Comparison of ENCODE assay signal across 3 cellular contexts in the genomic region with DNA sequence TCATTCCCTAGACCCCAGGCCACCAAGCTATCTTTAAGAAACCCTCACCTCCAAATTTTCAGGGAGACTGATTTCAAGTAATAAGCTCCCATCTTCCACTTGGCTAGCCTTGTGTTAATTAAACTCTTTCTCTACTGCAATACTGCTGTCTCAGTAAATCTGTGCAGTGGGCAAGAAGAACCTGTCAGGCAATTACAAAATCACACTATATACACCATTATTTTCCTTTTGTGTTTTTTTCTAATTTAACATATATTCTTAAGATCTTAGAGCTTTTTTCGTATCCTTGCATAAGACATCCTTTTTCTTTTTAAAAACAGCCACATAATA.
TF ChIP-seq lines count a peak whose summit lies in the region.

No MANE protein-coding gene starts in this region.

TF ChIP-seq in SK-N-SH, 30 proteins besides CTCF, POLR2A, EP300 and RAD21:
- TF ChIP-seq, protein P1, sequence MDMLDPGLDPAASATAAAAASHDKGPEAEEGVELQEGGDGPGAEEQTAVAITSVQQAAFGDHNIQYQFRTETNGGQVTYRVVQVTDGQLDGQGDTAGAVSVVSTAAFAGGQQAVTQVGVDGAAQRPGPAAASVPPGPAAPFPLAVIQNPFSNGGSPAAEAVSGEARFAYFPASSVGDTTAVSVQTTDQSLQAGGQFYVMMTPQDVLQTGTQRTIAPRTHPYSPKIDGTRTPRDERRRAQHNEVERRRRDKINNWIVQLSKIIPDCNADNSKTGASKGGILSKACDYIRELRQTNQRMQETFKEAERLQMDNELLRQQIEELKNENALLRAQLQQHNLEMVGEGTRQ (IDR thresholded peaks at IDR 0.05; ENCODE audit: borderline replicate concordance, low read depth, low read length) = no peak
- TF ChIP-seq FOXM1 (IDR thresholded peaks at IDR 0.05; ENCODE audit: low read depth) (no peak), RCOR1 (IDR thresholded peaks at IDR 0.05; ENCODE audit: low read length) (no peak), SIN3A (IDR thresholded peaks at IDR 0.05; ENCODE audit: borderline replicate concordance, low read depth, low read length) (no peak), FOSL2 (IDR thresholded peaks at IDR 0.05; ENCODE audit: borderline replicate concordance, low read depth) (no peak), RFX5 (IDR thresholded peaks at IDR 0.05; ENCODE audit: low read length) (no peak), MXI1 (IDR thresholded peaks at IDR 0.05; ENCODE audit: low read depth, low read length) (no peak), TCF12 (IDR thresholded peaks at IDR 0.05) (no peak), SMC3 (IDR thresholded peaks at IDR 0.05; ENCODE audit: low read depth, low read length) (no peak), MEF2A (IDR thresholded peaks at IDR 0.05; ENCODE audit: borderline replicate concordance, low read depth) (no peak), TAF1 (IDR thresholded peaks at IDR 0.05; ENCODE audit: borderline replicate concordance, low read depth, low read length) (no peak)
- TF ChIP-seq, protein P2, sequence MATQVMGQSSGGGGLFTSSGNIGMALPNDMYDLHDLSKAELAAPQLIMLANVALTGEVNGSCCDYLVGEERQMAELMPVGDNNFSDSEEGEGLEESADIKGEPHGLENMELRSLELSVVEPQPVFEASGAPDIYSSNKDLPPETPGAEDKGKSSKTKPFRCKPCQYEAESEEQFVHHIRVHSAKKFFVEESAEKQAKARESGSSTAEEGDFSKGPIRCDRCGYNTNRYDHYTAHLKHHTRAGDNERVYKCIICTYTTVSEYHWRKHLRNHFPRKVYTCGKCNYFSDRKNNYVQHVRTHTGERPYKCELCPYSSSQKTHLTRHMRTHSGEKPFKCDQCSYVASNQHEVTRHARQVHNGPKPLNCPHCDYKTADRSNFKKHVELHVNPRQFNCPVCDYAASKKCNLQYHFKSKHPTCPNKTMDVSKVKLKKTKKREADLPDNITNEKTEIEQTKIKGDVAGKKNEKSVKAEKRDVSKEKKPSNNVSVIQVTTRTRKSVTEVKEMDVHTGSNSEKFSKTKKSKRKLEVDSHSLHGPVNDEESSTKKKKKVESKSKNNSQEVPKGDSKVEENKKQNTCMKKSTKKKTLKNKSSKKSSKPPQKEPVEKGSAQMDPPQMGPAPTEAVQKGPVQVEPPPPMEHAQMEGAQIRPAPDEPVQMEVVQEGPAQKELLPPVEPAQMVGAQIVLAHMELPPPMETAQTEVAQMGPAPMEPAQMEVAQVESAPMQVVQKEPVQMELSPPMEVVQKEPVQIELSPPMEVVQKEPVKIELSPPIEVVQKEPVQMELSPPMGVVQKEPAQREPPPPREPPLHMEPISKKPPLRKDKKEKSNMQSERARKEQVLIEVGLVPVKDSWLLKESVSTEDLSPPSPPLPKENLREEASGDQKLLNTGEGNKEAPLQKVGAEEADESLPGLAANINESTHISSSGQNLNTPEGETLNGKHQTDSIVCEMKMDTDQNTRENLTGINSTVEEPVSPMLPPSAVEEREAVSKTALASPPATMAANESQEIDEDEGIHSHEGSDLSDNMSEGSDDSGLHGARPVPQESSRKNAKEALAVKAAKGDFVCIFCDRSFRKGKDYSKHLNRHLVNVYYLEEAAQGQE (IDR thresholded peaks at IDR 0.05; ENCODE audit: low read depth, low read length) = no peak
- TF ChIP-seq, protein P3, sequence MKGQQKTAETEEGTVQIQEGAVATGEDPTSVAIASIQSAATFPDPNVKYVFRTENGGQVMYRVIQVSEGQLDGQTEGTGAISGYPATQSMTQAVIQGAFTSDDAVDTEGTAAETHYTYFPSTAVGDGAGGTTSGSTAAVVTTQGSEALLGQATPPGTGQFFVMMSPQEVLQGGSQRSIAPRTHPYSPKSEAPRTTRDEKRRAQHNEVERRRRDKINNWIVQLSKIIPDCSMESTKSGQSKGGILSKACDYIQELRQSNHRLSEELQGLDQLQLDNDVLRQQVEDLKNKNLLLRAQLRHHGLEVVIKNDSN (IDR thresholded peaks at IDR 0.05; ENCODE audit: borderline replicate concordance, low read depth) = no peak

TF ChIP-seq in SK-N-SH treated with all-trans-retinoic acid at 6 μM for 48 hours, 23 proteins besides CTCF, POLR2A, EP300 and RAD21:
- no peak for TF ChIP-seq OSR1 (CRISPR knock-in tag; IDR thresholded peaks at IDR 0.05)
- TF ChIP-seq, protein P4, sequence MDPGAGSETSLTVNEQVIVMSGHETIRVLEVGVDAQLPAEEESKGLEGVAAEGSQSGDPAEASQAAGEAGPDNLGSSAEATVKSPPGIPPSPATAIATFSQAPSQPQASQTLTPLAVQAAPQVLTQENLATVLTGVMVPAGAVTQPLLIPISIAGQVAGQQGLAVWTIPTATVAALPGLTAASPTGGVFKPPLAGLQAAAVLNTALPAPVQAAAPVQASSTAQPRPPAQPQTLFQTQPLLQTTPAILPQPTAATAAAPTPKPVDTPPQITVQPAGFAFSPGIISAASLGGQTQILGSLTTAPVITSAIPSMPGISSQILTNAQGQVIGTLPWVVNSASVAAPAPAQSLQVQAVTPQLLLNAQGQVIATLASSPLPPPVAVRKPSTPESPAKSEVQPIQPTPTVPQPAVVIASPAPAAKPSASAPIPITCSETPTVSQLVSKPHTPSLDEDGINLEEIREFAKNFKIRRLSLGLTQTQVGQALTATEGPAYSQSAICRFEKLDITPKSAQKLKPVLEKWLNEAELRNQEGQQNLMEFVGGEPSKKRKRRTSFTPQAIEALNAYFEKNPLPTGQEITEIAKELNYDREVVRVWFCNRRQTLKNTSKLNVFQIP (CRISPR knock-in tag; IDR thresholded peaks at IDR 0.05; ENCODE audit: borderline replicate concordance, low read depth) = no peak
- TF ChIP-seq PPARA (CRISPR knock-in tag; IDR thresholded peaks at IDR 0.05; ENCODE audit: borderline replicate concordance) = no peak
TF ChIP-seq in SK-N-SH treated with all-trans-retinoic acid at 6 μM for 48 hours: peak in this region for 0.

TF ChIP-seq in K562, 482 proteins besides CTCF, POLR2A, EP300 and RAD21:
- TF ChIP-seq SMAD4 (CRISPR knock-in tag; conservative IDR thresholded peaks at IDR 0.05) (no peak), EHMT2 (IDR thresholded peaks at IDR 0.05) (0 out of 2 replicates have a peak, but pooled peaks have one; percentile 64), ZNF76 (CRISPR knock-in tag; IDR thresholded peaks at IDR 0.05; ENCODE audit: borderline replicate concordance) (no peak), TRIM24 (IDR thresholded peaks at IDR 0.05) (0 out of 4 replicates have a peak, but pooled peaks of 1 of the 2 experiments have one; percentile 13), KDM1A (IDR thresholded peaks at IDR 0.05) (peak in 1 of 2 experiments; percentile 54; a peak in 2 of 4 replicates)
